17 cellular contexts compared by ENCODE assay signal in genomic region chr5:128426090-128426534, GRCh38.
DNase-seq lines count a peak whose midpoint lies in the region; ATAC-seq and TF ChIP-seq lines count a peak whose summit lies in the region.
"Had no signal": no experiment of that assay in that cellular context is flagged by ENCODE, and none has a peak within 500 bp of the region (broad histone marks: within the 10 kb centered on the region; RNA-seq: fewer than 3 reads in every experiment).

No MANE protein-coding gene starts in this region.

- peak; percentile 76 for DNase-seq in GM12865 (ENCODE audit: low read depth)
- no peak for DNase-seq in stimulated activated CD4-positive, alpha-beta T cell treated with anti-CD3 and anti-CD28 coated beads, Interleukin-12 subunit alpha, Interleukin-12 subunit beta, amount 100 ng/mL, for 4 hours
- DNase-seq in suprapubic skin (ENCODE audit: low spot score in 2 of 2) = no peak
- no peak for DNase-seq in D341Med (ENCODE audit: low spot score)
- no peak for DNase-seq in NCI-H510A (lab: John Stamatoyannopoulos, UW)
- DNase-seq: activated CD4-positive, alpha-beta T cell treated with anti-CD3 and anti-CD28 coated beads, Interleukin-2, amount 50 U/mL, for 1 hour; activated naive CD4-positive, alpha-beta T cell treated with anti-CD3 and anti-CD28 coated beads, Interleukin-2, amount 50 U/mL, for 16 hours; DMS 273 treated with DMSO at 0.1 percent for 48 hours; dorsolateral prefrontal cortex; NCI-H226; testis had no signal

- TF ChIP-seq EP300 in suprapubic skin (IDR thresholded peaks at IDR 0.05) = no peak

- no peaks in the 10 kb centered on the region for H3K27me3 ChIP-seq in suprapubic skin
- H3K27me3 ChIP-seq: testis had no signal

- TF ChIP-seq CTCF in GM12865 (IDR thresholded peaks at IDR 0.05; ENCODE audit: insufficient read depth, low read depth, low read length, missing control alignments) = no peak
- no peak for TF ChIP-seq CTCF in suprapubic skin (IDR thresholded peaks at IDR 0.05)

- H3K4me1 ChIP-seq in suprapubic skin = no peaks in the 10 kb centered on the region
- H3K4me1 ChIP-seq: testis had no signal

- TF ChIP-seq POLR2A in suprapubic skin (IDR thresholded peaks at IDR 0.05) = no peak

- ATAC-seq in GM19397 (IDR thresholded peaks at IDR 0.05; ENCODE audit: unreplicated experiment) (peak; percentile 88), HG02798 (IDR thresholded peaks at IDR 0.05; ENCODE audit: poor library complexity, unreplicated experiment) (peak; percentile 96), HG03469 (IDR thresholded peaks at IDR 0.05; ENCODE audit: unreplicated experiment) (peak; percentile 78)
- ATAC-seq: A549, SK-N-SH treated with all-trans-retinoic acid at 6 μM for 48 hours had no signal

- 78% methylated on average over 5 of the region's 5 CpGs for WGBS in suprapubic skin

- no peak overlapping the region for H3K27ac ChIP-seq in suprapubic skin
- H3K27ac ChIP-seq: A549, dorsolateral prefrontal cortex, KMS-11, testis had no signal

- no peaks in the 10 kb centered on the region for H3K36me3 ChIP-seq in suprapubic skin

- H3K4me3 ChIP-seq in GM12865 (ENCODE audit: low read depth, low read length) = no peak overlapping the region
- no peak overlapping the region for H3K4me3 ChIP-seq in suprapubic skin
- H3K4me3 ChIP-seq: A549, dorsolateral prefrontal cortex, testis had no signal

- H3K9me3 ChIP-seq in suprapubic skin = no peaks in the 10 kb centered on the region
- H3K9me3 ChIP-seq: A549, testis had no signal
